Comparison of ENCODE assay signal across 9 cellular contexts in the genomic region with DNA sequence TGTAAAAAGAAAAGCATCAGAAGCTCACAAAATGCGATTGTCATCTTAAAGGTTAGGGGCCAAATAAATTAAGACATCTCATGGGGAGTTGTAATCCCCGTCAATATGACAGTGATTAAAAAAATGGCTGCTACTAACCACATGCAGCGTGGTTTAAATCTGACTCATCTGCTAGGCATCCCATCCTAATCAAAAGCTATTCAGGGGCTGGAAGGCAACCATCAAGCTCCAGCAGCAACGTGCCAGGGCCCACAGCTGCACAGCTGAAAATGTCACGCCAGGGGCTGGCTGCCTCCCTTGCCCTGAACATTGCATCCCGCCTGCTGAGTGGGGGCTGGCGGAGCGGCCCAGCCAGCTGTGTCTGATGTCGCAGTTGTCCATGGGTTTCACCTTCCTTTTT.
DNase-seq lines count a peak whose midpoint lies in the region; ATAC-seq and TF ChIP-seq lines count a peak whose summit lies in the region.
"Had no signal": no experiment of that assay in that cellular context is flagged by ENCODE, and none has a peak within 500 bp of the region (broad histone marks: within the 10 kb centered on the region; RNA-seq: fewer than 3 reads in every experiment).

No MANE protein-coding gene starts in this region.

- no peak overlapping the region for H3K14ac ChIP-seq in neuronal stem cell (ENCODE audit: low read length)

- peaks cover 0 to 2% of the 10 kb centered on the region in 2 donors for H3K9me3 ChIP-seq in neuronal stem cell (replicated peaks in 1 of 2; ENCODE audit: control insufficient read depth in 2 of 2, insufficient read depth in 1 of 2, low read depth in 1 of 2, low read length in 2 of 2)

- H3K4me3 ChIP-seq in neuronal stem cell (ENCODE audit: low read length in 2 of 2) = no peak overlapping the region
- H3K4me3 ChIP-seq: SK-N-MC had no signal

- no peak for ATAC-seq in activated CD8-positive, alpha-beta T cell treated with anti-CD3 and anti-CD28 coated beads, Interleukin-2, amount 10 ng/mL, durations not matched to agents 7 days and 5 days
- no peak for ATAC-seq in HG03571 (IDR thresholded peaks at IDR 0.05; ENCODE audit: unreplicated experiment)

- CTCF ChIA-PET in activated CD8-positive, alpha-beta T cell treated with anti-CD3 and anti-CD28 coated beads, Interleukin-2, amount 10 ng/mL, durations not matched to agents 7 days and 5 days (lab: Charles Lee) = interaction anchor here (1.3 kb wide), 1 partner anchor 20 kb away, joined by 4 read pairs; no protein-coding TSS in a partner anchor

- DNase-seq in COLO829 (ENCODE audit: low spot score) = peak; percentile 90
- DNase-seq in RPMI7951 (ENCODE audit: low read depth) = peak; percentile 100
- DNase-seq in fibroblast of the conjunctiva (ENCODE audit: low read depth) = peak; percentile 85
- DNase-seq in neuronal stem cell (ENCODE audit: low spot score) = no peak
- no peak for DNase-seq in activated CD8-positive, alpha-beta T cell treated with anti-CD3 and anti-CD28 coated beads, Interleukin-2, amount 10 ng/mL, durations not matched to agents 7 days and 5 days
- DNase-seq in mesenteric fat pad (ENCODE audit: low spot score) = no peak
- DNase-seq in endothelial cell (ENCODE audit: low spot score) = no peak

- peak overlapping the region; percentile 66 for H3K18ac ChIP-seq in neuronal stem cell (ENCODE audit: low read length)

- no peak overlapping the region for H3K23ac ChIP-seq in neuronal stem cell (ENCODE audit: low read depth, low read length, poor library complexity)

- H3K27ac ChIP-seq in neuronal stem cell (replicated peaks; ENCODE audit: low read length) = no peak overlapping the region
- H3K27ac ChIP-seq: SK-N-MC had no signal

- H3K9me3 Mint-ChIP-seq in activated CD8-positive, alpha-beta T cell treated with anti-CD3 and anti-CD28 coated beads, Interleukin-2, amount 10 ng/mL, durations not matched to agents 7 days and 5 days (ENCODE audit: insufficient read depth) = peaks cover 3% of the 10 kb centered on the region
- H3K9me3 Mint-ChIP-seq in endothelial cell (ENCODE audit: unreplicated experiment) = no peaks in the 10 kb centered on the region

- H2BK5ac ChIP-seq in neuronal stem cell (ENCODE audit: low read length) = no peak overlapping the region

- no peak overlapping the region for H4K8ac ChIP-seq in neuronal stem cell (ENCODE audit: low read depth, low read length)

- H2BK15ac ChIP-seq in neuronal stem cell (ENCODE audit: low read length) = no peak overlapping the region

- no peak overlapping the region for H2BK120ac ChIP-seq in neuronal stem cell (ENCODE audit: low read depth, low read length)

- H3K36me3 ChIP-seq in neuronal stem cell (replicated peaks in 1 of 2; ENCODE audit: control insufficient read depth in 2 of 2, insufficient read depth in 2 of 2, low read length in 2 of 2) = no peaks in the 10 kb centered on the region

- no CpG with 5 or more reads among the region's 9 CpGs for WGBS in neuronal stem cell (ENCODE audit: extremely low coverage in 2 of 2, insufficient read length in 2 of 2, insufficient replicate concordance in 1 of 2), 2 donors

- no peaks in the 10 kb centered on the region for H3K36me3 Mint-ChIP-seq in activated CD8-positive, alpha-beta T cell treated with anti-CD3 and anti-CD28 coated beads, Interleukin-2, amount 10 ng/mL, durations not matched to agents 7 days and 5 days (ENCODE audit: low read depth)
- peaks cover 3% of the 10 kb centered on the region for H3K36me3 Mint-ChIP-seq in endothelial cell (ENCODE audit: low read depth, unreplicated experiment)

- no peak overlapping the region for H3K4me3 Mint-ChIP-seq in activated CD8-positive, alpha-beta T cell treated with anti-CD3 and anti-CD28 coated beads, Interleukin-2, amount 10 ng/mL, durations not matched to agents 7 days and 5 days
- no peak overlapping the region for H3K4me3 Mint-ChIP-seq in endothelial cell (ENCODE audit: unreplicated experiment)

- no peak overlapping the region for H3K27ac Mint-ChIP-seq in activated CD8-positive, alpha-beta T cell treated with anti-CD3 and anti-CD28 coated beads, Interleukin-2, amount 10 ng/mL, durations not matched to agents 7 days and 5 days
- H3K27ac Mint-ChIP-seq in endothelial cell (ENCODE audit: unreplicated experiment) = no peak overlapping the region

- no peaks in the 10 kb centered on the region for H3K27me3 ChIP-seq in neuronal stem cell (ENCODE audit: control insufficient read depth in 3 of 3, insufficient read depth in 3 of 3, low read depth in 1 of 3, low read length in 3 of 3)

- no peak overlapping the region for H3K9ac ChIP-seq in neuronal stem cell (ENCODE audit: low read depth, low read length, poor library complexity)

- H3K27me3 Mint-ChIP-seq in activated CD8-positive, alpha-beta T cell treated with anti-CD3 and anti-CD28 coated beads, Interleukin-2, amount 10 ng/mL, durations not matched to agents 7 days and 5 days (ENCODE audit: low read depth) = peaks cover 25% of the 10 kb centered on the region
- no peaks in the 10 kb centered on the region for H3K27me3 Mint-ChIP-seq in endothelial cell (ENCODE audit: unreplicated experiment)

- peak overlapping the region; percentile 75 for H2AFZ ChIP-seq in neuronal stem cell (ENCODE audit: low read length)

- TF ChIP-seq CTCF in endothelial cell (IDR thresholded peaks at IDR 0.05; ENCODE audit: unreplicated experiment) = no peak

- H2BK12ac ChIP-seq in neuronal stem cell (ENCODE audit: low read length) = peak overlapping the region; percentile 42

- POLR2A ChIA-PET in activated CD8-positive, alpha-beta T cell treated with anti-CD3 and anti-CD28 coated beads, Interleukin-2, amount 10 ng/mL, durations not matched to agents 7 days and 5 days (lab: Charles Lee) = no interaction called here

- H3K4me1 ChIP-seq in neuronal stem cell (ENCODE audit: control insufficient read depth in 2 of 2, insufficient read depth in 1 of 2, low read depth in 1 of 2, low read length in 2 of 2) = peaks cover 2% of the 10 kb centered on the region in 2 donors

- no peak overlapping the region for H3K4me2 ChIP-seq in neuronal stem cell (ENCODE audit: insufficient read depth, low read length, poor library complexity, severe bottlenecking)

- no peak overlapping the region for H4K91ac ChIP-seq in neuronal stem cell (ENCODE audit: low read depth, low read length, poor library complexity)

- no peak overlapping the region for H3K4ac ChIP-seq in neuronal stem cell (ENCODE audit: low read length)

- H2AK5ac ChIP-seq in neuronal stem cell (ENCODE audit: low read depth, low read length) = no peak overlapping the region

- no peaks in the 10 kb centered on the region for H3K4me1 Mint-ChIP-seq in activated CD8-positive, alpha-beta T cell treated with anti-CD3 and anti-CD28 coated beads, Interleukin-2, amount 10 ng/mL, durations not matched to agents 7 days and 5 days (ENCODE audit: low read depth)
- peaks cover 4% of the 10 kb centered on the region for H3K4me1 Mint-ChIP-seq in endothelial cell (ENCODE audit: unreplicated experiment)

- no peaks in the 10 kb centered on the region for H3K79me1 ChIP-seq in neuronal stem cell (ENCODE audit: low read depth, low read length)

Comparison
In these comparisons a context has a peak if more than half of its experiments do, and no peak if none do; other contexts are left out.
1. DNase-seq: peak in COLO829 (single experiment), RPMI7951 (single experiment) and fibroblast of the conjunctiva (single experiment); none in neuronal stem cell (single experiment), activated CD8-positive, alpha-beta T cell treated with anti-CD3 and anti-CD28 coated beads, Interleukin-2, amount 10 ng/mL, durations not matched to agents 7 days and 5 days (single experiment), mesenteric fat pad (single experiment) and endothelial cell (single experiment).